In genomic region chr12:1594045-1594294, GRCh38 we compare ENCODE assay signal across 9 cellular contexts. TPM values are rescaled to one million over a fixed set of nuclear protein-coding genes. Genes with fewer than 3 reads are reported as not detected.
A peak's percentile ranks its signal among the peaks of the same experiment; 100 is the strongest.
DNase-seq lines count a peak whose midpoint lies in the region; ATAC-seq and TF ChIP-seq lines count a peak whose summit lies in the region.
"Had no signal": no experiment of that assay in that cellular context is flagged by ENCODE, and none has a peak within 500 bp of the region (broad histone marks: within the 10 kb centered on the region; RNA-seq: fewer than 3 reads in every experiment).

No MANE protein-coding gene starts in this region.

- DNase-seq in SIG-M5 treated with dmso at 0.1 percent for 504 hours (lab: John Stamatoyannopoulos, UW; ENCODE audit: unreplicated experiment) (peak; percentile 57), SIG-M5 (lab: John Stamatoyannopoulos, UW) (no peak), T1000 (lab: John Stamatoyannopoulos, UW) (peak; percentile 43), esophagus muscularis mucosa (ENCODE audit: extremely low spot score) (no peak), nephron progenitor cell (no peak), OCI-M2 (lab: John Stamatoyannopoulos, UW; ENCODE audit: unreplicated experiment) (no peak)

- peaks cover 28 to 39% (median 36%) of the 10 kb centered on the region in 3 donors for H3K4me1 Mint-ChIP-seq in IgD-negative memory B cell
- peaks cover 61% of the 10 kb centered on the region for H3K4me1 Mint-ChIP-seq in nephron progenitor cell

- H3K36me3 ChIP-seq in esophagus muscularis mucosa: no peaks in the 10 kb centered on the region

- no peak for TF ChIP-seq POLR2A in esophagus muscularis mucosa (IDR thresholded peaks at IDR 0.05; ENCODE audit: low read depth)

- intact Hi-C loops in esophagus muscularis mucosa (cut with DNase I): loop anchor here (10.0 kb wide), 2 partner anchors 839 to 949 kb away; partner anchors contain the start of gene WNK1

- H3K4me3 Mint-ChIP-seq in IgD-negative memory B cell (peak overlapping the region; percentile 89 to 98 (median 94)), nephron progenitor cell (peak overlapping the region; percentile 85)

- H3K27me3 Mint-ChIP-seq in IgD-negative memory B cell: no peaks in the 10 kb centered on the region
- peaks cover 6% of the 10 kb centered on the region for H3K27me3 Mint-ChIP-seq in nephron progenitor cell (ENCODE audit: low read depth, poor library complexity)

- no peaks in the 10 kb centered on the region for H3K27me3 ChIP-seq in esophagus muscularis mucosa

- WGBS in esophagus muscularis mucosa: no CpG with 5 or more reads among the region's 36 CpGs

- TF ChIP-seq EP300 in esophagus muscularis mucosa (IDR thresholded peaks at IDR 0.05): no peak

- H3K4me3 ChIP-seq in esophagus muscularis mucosa: peak overlapping the region; percentile 84 to 96 (median 88)

- peaks cover 3% of the 10 kb centered on the region for H3K36me3 Mint-ChIP-seq in IgD-negative memory B cell
- H3K36me3 Mint-ChIP-seq in nephron progenitor cell (ENCODE audit: low read depth): peaks cover 8% of the 10 kb centered on the region

- peak overlapping the region; percentile 84 to 95 (median 94) for H3K27ac ChIP-seq in esophagus muscularis mucosa (replicated peaks in 1 of 4)

- H3K4me1 ChIP-seq in esophagus muscularis mucosa: peaks cover 45 to 60% (median 59%) of the 10 kb centered on the region in 4 donors

- H3K9me3 ChIP-seq in esophagus muscularis mucosa: no peaks in the 10 kb centered on the region

- H3K27ac Mint-ChIP-seq in IgD-negative memory B cell (peak overlapping the region in 2 of 3 donors; percentile 89 to 95), nephron progenitor cell (no peak overlapping the region)

- H3K9me3 Mint-ChIP-seq in IgD-negative memory B cell: no peaks in the 10 kb centered on the region
- H3K9me3 Mint-ChIP-seq in nephron progenitor cell: no peaks in the 10 kb centered on the region
- H3K9me3 Mint-ChIP-seq: nephron had no signal

- peak; percentile 54 for ATAC-seq in GM21723 (IDR thresholded peaks at IDR 0.05; ENCODE audit: unreplicated experiment)

- no peak for TF ChIP-seq CTCF in esophagus muscularis mucosa (IDR thresholded peaks at IDR 0.05)
- TF ChIP-seq CTCF in nephron progenitor cell (IDR thresholded peaks at IDR 0.05): no peak

RNA-seq across cellular contexts. Expression of gene FBXL14, which starts 0.4 kb away (rescaled TPM):
- polyA plus RNA-seq in IgD-negative memory B cell: 20.5 TPM
- 10 to 100 TPM; 12.0 to 22.6 (median 16.0) TPM for total RNA-seq in esophagus muscularis mucosa

RNA-seq across cellular contexts. Expression of gene WNT5B, which starts 35.1 kb away (rescaled TPM):
- 0.33 TPM for polyA plus RNA-seq in IgD-negative memory B cell
- total RNA-seq in esophagus muscularis mucosa: 100 to 1,000 TPM in 1 of 4 donors, 10 to 100 TPM in 3; 33.5 to 112 (median 53.5) TPM

Comparison
In these comparisons a context has a peak if more than half of its experiments do, and no peak if none do; other contexts are left out.
1. DNase-seq: peak in SIG-M5 treated with dmso at 0.1 percent for 504 hours (single experiment) and T1000 (single experiment); none in SIG-M5 (single experiment), esophagus muscularis mucosa (single experiment), nephron progenitor cell (single experiment) and OCI-M2 (single experiment).